Comparison of ENCODE assay signal across 19 cellular contexts in genomic region chr9:110887276-110887675, GRCh38.
"Had no signal": no experiment of that assay in that cellular context is flagged by ENCODE, and none has a peak within 500 bp of the region (broad histone marks: within the 10 kb centered on the region; RNA-seq: fewer than 3 reads in every experiment).

No MANE protein-coding gene starts in this region.

- H3K4me1 ChIP-seq: sigmoid colon, uterus had no signal

- H3K9me3 ChIP-seq: body of pancreas, neutrophil, sigmoid colon, tibial nerve, uterus had no signal

- DNase-seq: activated CD4-positive, alpha-beta T cell treated with anti-CD3 and anti-CD28 coated beads for 1 hour; activated naive CD8-positive, alpha-beta T cell treated with anti-CD3 and anti-CD28 coated beads for 36 hours; activated T-cell treated with anti-CD3 and anti-CD28 coated beads for 4 hours; body of pancreas; effector memory CD8-positive, alpha-beta T cell; foreskin melanocyte; kidney; natural killer cell; sigmoid colon; stimulated activated CD4-positive, alpha-beta T cell treated with anti-CD3 and anti-CD28 coated beads, Interleukin-12 subunit alpha, Interleukin-12 subunit beta, amount 100 ng/mL, for 4 hours; stimulated activated CD4-positive, alpha-beta T cell treated with anti-CD3 and anti-CD28 coated beads, Interleukin-1b, Interleukin-23, amount 100 ng/mL, for 48 hours; stimulated activated naive CD8-positive, alpha-beta T cell treated with anti-CD3 and anti-CD28 coated beads, Interleukin-15, Interleukin-2, amounts not matched to agents 100 U/mL and 50 U/mL, for 24 hours; substantia nigra; T-helper 2 cell; uterus; WERI-Rb-1 had no signal

- H3K4me3 ChIP-seq: body of pancreas, sigmoid colon, tibial nerve, uterus had no signal

- H3K27me3 ChIP-seq: body of pancreas, neutrophil, sigmoid colon, tibial nerve, uterus had no signal

- H3K36me3 ChIP-seq: neutrophil, sigmoid colon, tibial nerve, uterus, WERI-Rb-1 had no signal

- H3K27ac ChIP-seq: body of pancreas, neutrophil, uterus, WERI-Rb-1 had no signal

- ATAC-seq: body of pancreas; effector memory CD8-positive, alpha-beta T cell; left lobe of liver; natural killer cell; stimulated activated naive CD8-positive, alpha-beta T cell treated with anti-CD3 and anti-CD28 coated beads, Interleukin-15, Interleukin-2, amounts not matched to agents 100 U/mL and 50 U/mL, for 24 hours had no signal
